ENCODE assay signal across 26 cellular contexts in the genomic region with DNA sequence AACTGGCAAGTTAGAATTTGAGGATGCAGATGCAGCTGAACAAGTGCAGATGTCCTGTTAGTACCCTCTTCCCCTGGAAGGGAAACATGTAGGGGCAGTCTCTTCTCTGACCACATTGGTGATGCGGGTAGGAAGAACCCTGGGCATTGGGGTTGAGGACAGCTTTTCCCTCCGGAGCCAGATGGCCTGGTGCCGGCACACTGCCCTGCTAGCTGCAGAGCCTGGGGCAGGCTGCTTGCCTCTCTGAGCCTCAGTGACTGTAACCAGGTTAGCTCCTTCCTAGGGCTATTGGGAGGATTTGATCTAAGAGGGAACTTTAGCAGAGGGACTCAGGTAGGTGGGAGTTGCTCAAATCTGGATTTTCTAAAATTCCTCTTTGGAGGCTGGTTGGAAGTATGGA.
"Had no signal": no experiment of that assay in that cellular context is flagged by ENCODE, and none has a peak within 500 bp of the region (broad histone marks: within the 10 kb centered on the region; RNA-seq: fewer than 3 reads in every experiment).

No MANE protein-coding gene starts in this region.

- H3K36me3 Mint-ChIP-seq: activated CD4-positive, alpha-beta memory T cell treated with anti-CD3 and anti-CD28 coated beads for 36 hours; activated naive CD4-positive, alpha-beta T cell treated with anti-CD3 and anti-CD28 coated beads, Interleukin-2, amount 50 U/mL, for 24 hours; natural killer cell treated with Interleukin-12 subunit alpha and Interleukin-12 subunit beta and Interleukin-15 and Interleukin-18, amount 100 ng/mL, for 72 hours; stimulated activated effector memory CD8-positive, alpha-beta T cell treated with anti-CD3 and anti-CD28 coated beads, Interleukin-12 subunit alpha, Interleukin-12 subunit beta, amount 100 ng/mL, for 72 hours; T-cell had no signal

- H3K27me3 Mint-ChIP-seq: activated CD4-positive, alpha-beta memory T cell treated with anti-CD3 and anti-CD28 coated beads for 36 hours; stimulated activated naive CD8-positive, alpha-beta T cell treated with anti-CD3 and anti-CD28 coated beads, Interleukin-15, Interleukin-2, amounts not matched to agents 100 ng/mL and 50 ng/mL, for 24 hours had no signal

- ATAC-seq: activated naive CD8-positive, alpha-beta T cell treated with anti-CD3 and anti-CD28 coated beads, Interleukin-2, amount 50 U/mL, for 24 hours; heart left ventricle; left lobe of liver; lower lobe of right lung; mucosa of descending colon; natural killer cell treated with Interleukin-12 subunit alpha and Interleukin-12 subunit beta and Interleukin-15 and Interleukin-18, amount 100 ng/mL, for 72 hours; sciatic nerve; stimulated activated effector memory CD8-positive, alpha-beta T cell treated with anti-CD3 and anti-CD28 coated beads, Interleukin-12 subunit alpha, Interleukin-12 subunit beta, amount 100 ng/mL, for 72 hours; T-cell had no signal

- DNase-seq: activated CD4-positive, alpha-beta memory T cell treated with anti-CD3 and anti-CD28 coated beads for 36 hours; activated CD4-positive, alpha-beta T cell treated with anti-CD3 and anti-CD28 coated beads for 48 hours; activated naive CD8-positive, alpha-beta T cell treated with anti-CD3 and anti-CD28 coated beads, Interleukin-2, amount 50 U/mL, for 24 hours; activated T-cell treated with anti-CD3 and anti-CD28 coated beads, Interleukin-2, amount 50 U/mL, for 48 hours; amygdala; caudate nucleus; cortex of kidney; heart left ventricle; hypothalamus; lower lobe of right lung; mesenchymal stem cell; mucosa of descending colon; stimulated activated CD4-positive, alpha-beta T cell treated with anti-CD3 and anti-CD28 coated beads, Interleukin-12 subunit alpha, Interleukin-12 subunit beta, amount 100 ng/mL, for 4 hours; stimulated activated CD4-positive, alpha-beta T cell treated with anti-CD3 and anti-CD28 coated beads, Interleukin-4, amount 100 ng/mL, for 24 hours; T-cell; trophoblast cell had no signal

- H3K27ac Mint-ChIP-seq: activated CD4-positive, alpha-beta memory T cell treated with anti-CD3 and anti-CD28 coated beads for 36 hours; activated naive CD4-positive, alpha-beta T cell treated with anti-CD3 and anti-CD28 coated beads, Interleukin-2, amount 50 U/mL, for 24 hours; activated naive CD8-positive, alpha-beta T cell treated with anti-CD3 and anti-CD28 coated beads, Interleukin-2, amount 50 U/mL, for 24 hours; activated T-helper 2 cell treated with anti-CD3 and anti-CD28 coated beads, Interferon-gamma antibody, Interleukin-2, Interleukin-4, amounts not matched to agents 10 μg/mL and 5 μg/mL and 100 μg/mL, durations not matched to agents 14 hours and 24 hours and 36 hours; natural killer cell treated with Interleukin-12 subunit alpha and Interleukin-12 subunit beta and Interleukin-15 and Interleukin-18, amount 100 ng/mL, for 72 hours; progenitor cell of endocrine pancreas; stimulated activated effector memory CD8-positive, alpha-beta T cell treated with anti-CD3 and anti-CD28 coated beads, Interleukin-12 subunit alpha, Interleukin-12 subunit beta, amount 100 ng/mL, for 72 hours; stimulated activated naive CD8-positive, alpha-beta T cell treated with anti-CD3 and anti-CD28 coated beads, Interleukin-15, Interleukin-2, amounts not matched to agents 100 ng/mL and 50 ng/mL, for 24 hours; T-cell had no signal

- H3K4me1 Mint-ChIP-seq: activated naive CD4-positive, alpha-beta T cell treated with anti-CD3 and anti-CD28 coated beads, Interleukin-2, amount 50 U/mL, for 24 hours; activated naive CD8-positive, alpha-beta T cell treated with anti-CD3 and anti-CD28 coated beads, Interleukin-2, amount 50 U/mL, for 24 hours; stimulated activated effector memory CD8-positive, alpha-beta T cell treated with anti-CD3 and anti-CD28 coated beads, Interleukin-12 subunit alpha, Interleukin-12 subunit beta, amount 100 ng/mL, for 72 hours; T-cell had no signal

- H3K4me3 ChIP-seq: heart left ventricle, lower lobe of right lung, mucosa of descending colon, skin epidermis, thoracic aorta had no signal

- H3K9me3 Mint-ChIP-seq: activated CD4-positive, alpha-beta memory T cell treated with anti-CD3 and anti-CD28 coated beads for 36 hours; activated naive CD4-positive, alpha-beta T cell treated with anti-CD3 and anti-CD28 coated beads, Interleukin-2, amount 50 U/mL, for 24 hours; activated T-helper 2 cell treated with anti-CD3 and anti-CD28 coated beads, Interferon-gamma antibody, Interleukin-2, Interleukin-4, amounts not matched to agents 10 μg/mL and 5 μg/mL and 100 μg/mL, durations not matched to agents 14 hours and 24 hours and 36 hours; natural killer cell treated with Interleukin-12 subunit alpha and Interleukin-12 subunit beta and Interleukin-15 and Interleukin-18, amount 100 ng/mL, for 72 hours; stimulated activated effector memory CD8-positive, alpha-beta T cell treated with anti-CD3 and anti-CD28 coated beads, Interleukin-12 subunit alpha, Interleukin-12 subunit beta, amount 100 ng/mL, for 72 hours; stimulated activated naive CD8-positive, alpha-beta T cell treated with anti-CD3 and anti-CD28 coated beads, Interleukin-15, Interleukin-2, amounts not matched to agents 100 ng/mL and 50 ng/mL, for 24 hours; T-cell had no signal

- H3K4me3 Mint-ChIP-seq: activated CD4-positive, alpha-beta memory T cell treated with anti-CD3 and anti-CD28 coated beads for 36 hours; activated naive CD4-positive, alpha-beta T cell treated with anti-CD3 and anti-CD28 coated beads, Interleukin-2, amount 50 U/mL, for 24 hours; activated naive CD8-positive, alpha-beta T cell treated with anti-CD3 and anti-CD28 coated beads, Interleukin-2, amount 50 U/mL, for 24 hours; natural killer cell treated with Interleukin-12 subunit alpha and Interleukin-12 subunit beta and Interleukin-15 and Interleukin-18, amount 100 ng/mL, for 72 hours; stimulated activated effector memory CD8-positive, alpha-beta T cell treated with anti-CD3 and anti-CD28 coated beads, Interleukin-12 subunit alpha, Interleukin-12 subunit beta, amount 100 ng/mL, for 72 hours; stimulated activated naive CD8-positive, alpha-beta T cell treated with anti-CD3 and anti-CD28 coated beads, Interleukin-15, Interleukin-2, amounts not matched to agents 100 ng/mL and 50 ng/mL, for 24 hours; T-cell had no signal
